9 cellular contexts compared by ENCODE assay signal in the genomic region with DNA sequence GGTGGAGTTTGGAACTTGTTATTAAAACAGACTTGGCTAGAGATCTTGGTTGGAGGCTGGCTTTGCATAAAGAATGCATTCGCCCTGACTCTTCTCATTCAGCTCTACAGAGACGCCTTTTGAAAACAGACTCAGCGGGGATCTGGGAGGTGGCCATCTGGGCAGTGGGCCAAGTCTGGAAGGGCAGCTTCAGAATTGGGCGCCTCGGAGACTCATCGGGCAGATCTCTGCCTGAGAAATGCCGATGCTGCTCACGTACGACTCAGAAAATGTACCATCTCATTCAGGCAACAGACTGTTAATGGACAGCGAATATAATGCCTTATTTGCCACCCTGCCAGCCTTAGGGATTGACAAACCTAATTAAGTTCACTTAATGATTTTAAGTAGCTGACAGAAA.
A peak's percentile ranks its signal among the peaks of the same experiment; 100 is the strongest.
DNase-seq lines count a peak whose midpoint lies in the region; FAIRE-seq and TF ChIP-seq lines count a peak whose summit lies in the region.
"Had no signal": no experiment of that assay in that cellular context is flagged by ENCODE, and none has a peak within 500 bp of the region (broad histone marks: within the 10 kb centered on the region; RNA-seq: fewer than 3 reads in every experiment).

No MANE protein-coding gene starts in this region.

- peaks cover 2% of the 10 kb centered on the region for H3K27me3 ChIP-seq in mammary epithelial cell (ENCODE audit: insufficient read depth, low read length)

- in situ Hi-C loops in mammary epithelial cell (cut with MboI; ENCODE audit: low sequenced_read_pairs in 2 of 2): no loop called here

- TF ChIP-seq POLR2A in GM12891 (IDR thresholded peaks at IDR 0.05; ENCODE audit: low read depth, low read length) (no peak), erythroblast (IDR thresholded peaks at IDR 0.05; ENCODE audit: low read length) (no peak)

- H4K20me1 ChIP-seq in mammary epithelial cell (ENCODE audit: insufficient read depth, low read length): no peaks in the 10 kb centered on the region

- H2AFZ ChIP-seq in mammary epithelial cell (ENCODE audit: low read depth, low read length): no peak overlapping the region

- WGBS in mammary epithelial cell (ENCODE audit: low coverage, missing lambda C conversion rate): 8% methylated on average over 10 of the region's 10 CpGs

- dilution Hi-C loops in mammary epithelial cell (cut with HindIII; ENCODE audit: low sequenced_read_pairs): no loop called here

- no peak for TF ChIP-seq CTCF in mammary epithelial cell (conservative IDR thresholded peaks at IDR 0.05 in 1 of 2, IDR thresholded peaks at IDR 0.05 in 1 of 2; ENCODE audit: extremely low read depth in 1 of 2, insufficient read depth in 1 of 2, low read depth in 1 of 2, low read length in 2 of 2)

- CTCF ChIA-PET in mammary epithelial cell (lab: Charles Lee; ENCODE audit: low non-redundant PET): no interaction called here

- no peaks in the 10 kb centered on the region for H3K9me3 ChIP-seq in mammary epithelial cell (replicated peaks; ENCODE audit: insufficient read depth, low read length)
- H3K9me3 ChIP-seq: psoas muscle had no signal

- H3K27ac ChIP-seq in mammary epithelial cell (ENCODE audit: insufficient read depth, low read depth, low read length): no peak overlapping the region
- H3K27ac ChIP-seq: psoas muscle had no signal

- H3K9ac ChIP-seq in mammary epithelial cell (ENCODE audit: insufficient read depth, low read length): no peak overlapping the region

- H3K4me3 ChIP-seq in mammary epithelial cell (replicated peaks in 1 of 3; ENCODE audit: insufficient read depth in 1 of 3, low read depth in 2 of 3, low read length in 3 of 3): no peak overlapping the region
- H3K4me3 ChIP-seq: psoas muscle had no signal

- intact Hi-C loops in mammary epithelial cell (cut with micrococcal nuclease): no loop called here

- H3K4me2 ChIP-seq in mammary epithelial cell (ENCODE audit: insufficient read depth, low read depth, low read length): peak overlapping the region; percentile 9

- DNase-seq in EH (ENCODE audit: low read depth) (peak; percentile 76), NCI-H187 (lab: John Stamatoyannopoulos, UW) (peak; percentile 72 to 73), mammary epithelial cell (peak; percentile 60), non-pigmented ciliary epithelial cell (ENCODE audit: low read depth) (peak; percentile 19), GM12891 (ENCODE audit: insufficient read length, low spot score) (no peak), GDM1 (lab: John Stamatoyannopoulos, UW) (no peak), erythroblast (lab: John Stamatoyannopoulos, UW) (no peak), NAMALWA (ENCODE audit: low spot score) (no peak)

- peaks cover 4% of the 10 kb centered on the region for H3K4me1 ChIP-seq in mammary epithelial cell (ENCODE audit: insufficient read depth, low read length)
- H3K4me1 ChIP-seq: psoas muscle had no signal

- no peaks in the 10 kb centered on the region for H3K36me3 ChIP-seq in mammary epithelial cell (ENCODE audit: insufficient read depth, low read length)

- FAIRE-seq in GM12891 (lab: Jason Lieb, UNC): no peak

- no peaks in the 10 kb centered on the region for H3K79me2 ChIP-seq in mammary epithelial cell (ENCODE audit: insufficient read depth, low read length)

- no TSS peak for BruUV-seq in mammary epithelial cell (replicated peaks; lab: Mats Ljungman, UMichigan)

TF ChIP-seq in GM12891, 5 proteins besides CTCF, POLR2A, EP300 and RAD21:
- TF ChIP-seq SPI1 (IDR thresholded peaks at IDR 0.05; ENCODE audit: low read depth, low read length): no peak

Comparison
In these comparisons a context has a peak if more than half of its experiments do, and no peak if none do; other contexts are left out.
1. DNase-seq: peak in EH (single experiment), NCI-H187 (2 of 2), mammary epithelial cell (single experiment) and non-pigmented ciliary epithelial cell (single experiment); none in GM12891 (single experiment), GDM1 (single experiment), erythroblast (0 of 2) and NAMALWA (single experiment).